ENCODE assay signal across 29 cellular contexts in genomic region chr11:45503311-45503710, GRCh38.
"Had no signal": no experiment of that assay in that cellular context is flagged by ENCODE, and none has a peak within 500 bp of the region (broad histone marks: within the 10 kb centered on the region; RNA-seq: fewer than 3 reads in every experiment).

No MANE protein-coding gene starts in this region.

- H3K27me3 ChIP-seq: suprapubic skin, testis, thyroid gland, tibial nerve, upper lobe of left lung, uterus, vagina had no signal

- H3K4me1 ChIP-seq: stomach, suprapubic skin, testis, thyroid gland, tibial artery, tibial nerve, transverse colon, upper lobe of left lung, upper lobe of right lung, uterus, vagina had no signal

- H3K36me3 ChIP-seq: stomach, suprapubic skin, thoracic aorta, thyroid gland, tibial artery, tibial nerve, transverse colon, upper lobe of left lung, upper lobe of right lung, uterus, vagina had no signal

- DNase-seq: stimulated activated CD4-positive, alpha-beta T cell treated with anti-CD3 and anti-CD28 coated beads, Interleukin-2, amount 100 ng/mL, for 48 hours; stimulated activated CD4-positive, alpha-beta T cell treated with anti-CD3 and anti-CD28 coated beads, Interleukin-4, amount 100 ng/mL, for 1 hour; stimulated activated CD4-positive, alpha-beta T cell treated with anti-CD3 and anti-CD28 coated beads, Interleukin-4, amount 100 ng/mL, for 24 hours; stimulated activated CD4-positive, alpha-beta T cell treated with anti-CD3 and anti-CD28 coated beads, Interleukin-4, amount 100 ng/mL, for 4 hours; stimulated activated CD8-positive, alpha-beta memory T cell treated with anti-CD3 and anti-CD28 coated beads, Interleukin-4, amount 100 ng/mL, for 48 hours; stimulated activated naive B cell treated with anti-CD40 and anti-IgM and Interleukin-4, amounts not matched to agents 10 μg/mL and 1 μg/mL and 100 μg/mL, for 72 hours; stimulated activated naive CD4-positive, alpha-beta T cell; stimulated activated naive CD4-positive, alpha-beta T cell treated with Interleukin-2 at 50 U/mL for 16 hours; stimulated activated naive CD8-positive, alpha-beta T cell treated with anti-CD3 and anti-CD28 coated beads, Interleukin-15, amount 100 ng/mL, for 72 hours; stimulated activated naive CD8-positive, alpha-beta T cell treated with anti-CD3 and anti-CD28 coated beads, Interleukin-15, Interleukin-2, amounts not matched to agents 100 U/mL and 50 U/mL, for 24 hours; stomach; substantia nigra; testis; thyroid gland; tibial artery; transverse colon; trophoblast cell; upper lobe of left lung; upper lobe of right lung; uterus had no signal

- ATAC-seq: stimulated activated effector memory CD8-positive, alpha-beta T cell treated with anti-CD3 and anti-CD28 coated beads, Interleukin-12 subunit alpha, Interleukin-12 subunit beta, amount 100 ng/mL, for 72 hours; stimulated activated memory B cell treated with anti-CD40 and anti-IgM and Interleukin-4, amounts not matched to agents 10 μg/mL and 1 μg/mL and 100 μg/mL, for 72 hours; stimulated activated naive B cell treated with anti-CD40 and anti-IgM and Interleukin-4, amounts not matched to agents 10 μg/mL and 1 μg/mL and 100 μg/mL, for 72 hours; stimulated activated naive CD8-positive, alpha-beta T cell treated with anti-CD3 and anti-CD28 coated beads, Interleukin-15, amount 100 ng/mL, for 72 hours; stimulated activated naive CD8-positive, alpha-beta T cell treated with anti-CD3 and anti-CD28 coated beads, Interleukin-15, Interleukin-2, amounts not matched to agents 100 U/mL and 50 U/mL, for 24 hours; upper lobe of right lung had no signal

- H3K4me3 Mint-ChIP-seq: stimulated activated effector memory CD8-positive, alpha-beta T cell treated with anti-CD3 and anti-CD28 coated beads, Interleukin-12 subunit alpha, Interleukin-12 subunit beta, amount 100 ng/mL, for 72 hours; stimulated activated memory B cell treated with anti-CD40 and anti-IgM and Interleukin-4, amounts not matched to agents 10 μg/mL and 1 μg/mL and 100 μg/mL, for 72 hours; stimulated activated naive B cell treated with anti-CD40 and anti-IgM and Interleukin-4, amounts not matched to agents 10 μg/mL and 1 μg/mL and 100 μg/mL, for 72 hours; stimulated activated naive CD8-positive, alpha-beta T cell treated with anti-CD3 and anti-CD28 coated beads, Interleukin-15, amount 100 ng/mL, for 72 hours; stimulated activated naive CD8-positive, alpha-beta T cell treated with anti-CD3 and anti-CD28 coated beads, Interleukin-15, Interleukin-2, amounts not matched to agents 100 ng/mL and 50 ng/mL, for 24 hours; type B pancreatic cell had no signal

- H3K27ac Mint-ChIP-seq: stimulated activated effector memory CD8-positive, alpha-beta T cell treated with anti-CD3 and anti-CD28 coated beads, Interleukin-12 subunit alpha, Interleukin-12 subunit beta, amount 100 ng/mL, for 72 hours; stimulated activated memory B cell treated with anti-CD40 and anti-IgM and Interleukin-4, amounts not matched to agents 10 μg/mL and 1 μg/mL and 100 μg/mL, for 72 hours; stimulated activated naive B cell treated with anti-CD40 and anti-IgM and Interleukin-4, amounts not matched to agents 10 μg/mL and 1 μg/mL and 100 μg/mL, for 72 hours; stimulated activated naive CD8-positive, alpha-beta T cell treated with anti-CD3 and anti-CD28 coated beads, Interleukin-15, amount 100 ng/mL, for 72 hours; stimulated activated naive CD8-positive, alpha-beta T cell treated with anti-CD3 and anti-CD28 coated beads, Interleukin-15, Interleukin-2, amounts not matched to agents 100 ng/mL and 50 ng/mL, for 24 hours; type B pancreatic cell had no signal

- H3K4me1 Mint-ChIP-seq: stimulated activated effector memory CD8-positive, alpha-beta T cell treated with anti-CD3 and anti-CD28 coated beads, Interleukin-12 subunit alpha, Interleukin-12 subunit beta, amount 100 ng/mL, for 72 hours; stimulated activated memory B cell treated with anti-CD40 and anti-IgM and Interleukin-4, amounts not matched to agents 10 μg/mL and 1 μg/mL and 100 μg/mL, for 72 hours; stimulated activated naive B cell treated with anti-CD40 and anti-IgM and Interleukin-4, amounts not matched to agents 10 μg/mL and 1 μg/mL and 100 μg/mL, for 72 hours; stimulated activated naive CD8-positive, alpha-beta T cell treated with anti-CD3 and anti-CD28 coated beads, Interleukin-15, amount 100 ng/mL, for 72 hours had no signal

- H3K4me3 ChIP-seq: stomach, suprapubic skin, testis, thoracic aorta, thyroid gland, tibial artery, tibial nerve, transverse colon, upper lobe of left lung, upper lobe of right lung, uterus, vagina had no signal

- H3K36me3 Mint-ChIP-seq: stimulated activated effector memory CD8-positive, alpha-beta T cell treated with anti-CD3 and anti-CD28 coated beads, Interleukin-12 subunit alpha, Interleukin-12 subunit beta, amount 100 ng/mL, for 72 hours; stimulated activated memory B cell treated with anti-CD40 and anti-IgM and Interleukin-4, amounts not matched to agents 10 μg/mL and 1 μg/mL and 100 μg/mL, for 72 hours; stimulated activated naive B cell treated with anti-CD40 and anti-IgM and Interleukin-4, amounts not matched to agents 10 μg/mL and 1 μg/mL and 100 μg/mL, for 72 hours; type B pancreatic cell had no signal

- H3K9me3 Mint-ChIP-seq: type B pancreatic cell had no signal

- H3K9me3 ChIP-seq: suprapubic skin, testis, thoracic aorta, thyroid gland, tibial artery, transverse colon, upper lobe of left lung, upper lobe of right lung, uterus, vagina had no signal

- FAIRE-seq: urothelium cell line had no signal

- H3K27ac ChIP-seq: stomach, suprapubic skin, testis, thoracic aorta, thyroid gland, tibial artery, tibial nerve, transverse colon, upper lobe of left lung, upper lobe of right lung, uterus, vagina had no signal
